Comparison of ENCODE assay signal across 10 cellular contexts in genomic region chr2:24577481-24577880, GRCh38.
DNase-seq lines count a peak whose midpoint lies in the region; ATAC-seq, FAIRE-seq and TF ChIP-seq lines count a peak whose summit lies in the region.
"Had no signal": no experiment of that assay in that cellular context is flagged by ENCODE, and none has a peak within 500 bp of the region (broad histone marks: within the 10 kb centered on the region; RNA-seq: fewer than 3 reads in every experiment).

No MANE protein-coding gene starts in this region.

- intact Hi-C loops in endothelial cell of umbilical vein (cut with micrococcal nuclease) (no loop called here), MCF 10A (cut with micrococcal nuclease) (no loop called here)

- H3K9me1 ChIP-seq in endothelial cell of umbilical vein (replicated peaks; ENCODE audit: control insufficient read depth, extremely low read depth, insufficient read depth, low read length) = no peaks in the 10 kb centered on the region

- H3K4me1 Mint-ChIP-seq in MCF 10A (ENCODE audit: insufficient read depth, unreplicated experiment) = no peaks in the 10 kb centered on the region

- H3K27ac ChIP-seq in endothelial cell of umbilical vein (ENCODE audit: insufficient read depth, low read depth, low read length) (no peak overlapping the region), brain microvascular endothelial cell (no peak overlapping the region)
- H3K27ac ChIP-seq: psoas muscle, testis had no signal

- in situ Hi-C loops in brain microvascular endothelial cell (cut with HindIII; ENCODE audit: low pct_ligation_motif_present, low sequenced_read_pairs) (no loop called here), G401 (cut with HindIII; ENCODE audit: low sequenced_read_pairs) (no loop called here)

- DNase-seq in endothelial cell of umbilical vein (ENCODE audit: low read depth, low spot score) (peak; percentile 55), brain microvascular endothelial cell (no peak), MCF 10A (ENCODE audit: unreplicated experiment) (no peak), G401 (ENCODE audit: low spot score) (no peak), NCI-H1092 treated with DMSO at 0.1 percent for 48 hours (lab: John Stamatoyannopoulos, UW) (no peak)
- DNase-seq: psoas muscle, testis had no signal

- no TSS peak for BruUV-seq in endothelial cell of umbilical vein (replicated peaks; lab: Mats Ljungman, UMichigan)
- no TSS peak for BruUV-seq in MCF 10A (replicated peaks; lab: Mats Ljungman, UMichigan)

- peak overlapping the region; percentile 12 for H3K4me2 ChIP-seq in endothelial cell of umbilical vein (ENCODE audit: insufficient read depth, low read length)

- H3K4me3 Mint-ChIP-seq in MCF 10A (ENCODE audit: unreplicated experiment) = no peak overlapping the region

- no peaks in the 10 kb centered on the region for H3K79me2 ChIP-seq in endothelial cell of umbilical vein (ENCODE audit: control insufficient read depth, insufficient read depth, low read length)

- CTCF ChIA-PET in endothelial cell of umbilical vein (lab: Charles Lee) (interaction anchor here (1.0 to 2.3 kb wide), 2 partner anchors 9 to 12 kb away, joined by 4 to 7 read pairs; no protein-coding TSS in a partner anchor), MCF 10A (lab: Yijun Ruan, JAX) (no interaction called here)

- no peak overlapping the region for H3K27ac Mint-ChIP-seq in MCF 10A (ENCODE audit: low read depth, unreplicated experiment)

- H3K27me3 ChIP-seq in endothelial cell of umbilical vein (ENCODE audit: control insufficient read depth in 2 of 2, insufficient read depth in 2 of 2, low read length in 2 of 2) (no peaks in the 10 kb centered on the region), brain microvascular endothelial cell (replicated peaks) (no peaks in the 10 kb centered on the region)
- H3K27me3 ChIP-seq: testis had no signal

- no peak for TF ChIP-seq POLR2A in endothelial cell of umbilical vein (IDR thresholded peaks at IDR 0.05; ENCODE audit: low read depth, low read length)

- POLR2A ChIA-PET in endothelial cell of umbilical vein (lab: Charles Lee) = no interaction called here
- POLR2A ChIA-PET in MCF 10A (lab: Yijun Ruan, JAX) = interaction anchor here (0.8 kb wide), 1 partner anchor 37 kb away, joined by 4 read pairs; no protein-coding TSS in a partner anchor

- H3K9me3 Mint-ChIP-seq in MCF 10A (ENCODE audit: unreplicated experiment) = no peaks in the 10 kb centered on the region

- H4K20me1 ChIP-seq in endothelial cell of umbilical vein (replicated peaks; ENCODE audit: control insufficient read depth, extremely low read depth, insufficient read depth, low read length) = no peaks in the 10 kb centered on the region

- TF ChIP-seq CTCF in endothelial cell of umbilical vein (IDR thresholded peaks at IDR 0.05; ENCODE audit: extremely low read depth in 1 of 2, insufficient read depth in 1 of 2, low read depth in 1 of 2, low read length in 2 of 2) = no peak
- TF ChIP-seq CTCF in brain microvascular endothelial cell (IDR thresholded peaks at IDR 0.05; ENCODE audit: low read depth, low read length, missing control alignments) = no peak
- no peak for TF ChIP-seq CTCF in MCF 10A (IDR thresholded peaks at IDR 0.05; ENCODE audit: unreplicated experiment)

- dilution Hi-C loops in endothelial cell of umbilical vein (cut with MboI; ENCODE audit: extremely low pct_ligation_motif_present, low sequenced_read_pairs) = no loop called here

- H3K36me3 ChIP-seq in endothelial cell of umbilical vein (ENCODE audit: control insufficient read depth in 2 of 2, extremely low read depth in 1 of 2, insufficient read depth in 2 of 2, low read length in 2 of 2) = no peaks in the 10 kb centered on the region
- no peaks in the 10 kb centered on the region for H3K36me3 ChIP-seq in brain microvascular endothelial cell (replicated peaks)

- ATAC-seq in GM18517 (IDR thresholded peaks at IDR 0.05; ENCODE audit: unreplicated experiment) (peak; percentile 72), GM21576 (IDR thresholded peaks at IDR 0.05; ENCODE audit: unreplicated experiment) (peak; percentile 69), HG03469 (IDR thresholded peaks at IDR 0.05; ENCODE audit: unreplicated experiment) (peak; percentile 69)
- ATAC-seq: psoas muscle had no signal

- H3K9me3 ChIP-seq in endothelial cell of umbilical vein (replicated peaks; ENCODE audit: control insufficient read depth, insufficient read depth, low read length) = no peaks in the 10 kb centered on the region
- H3K9me3 ChIP-seq: psoas muscle, testis had no signal

- no peak overlapping the region for H3K9ac ChIP-seq in endothelial cell of umbilical vein (replicated peaks; ENCODE audit: extremely low read depth, insufficient read depth, low read length)

- H2AFZ ChIP-seq in endothelial cell of umbilical vein (ENCODE audit: low read depth, low read length) = no peak overlapping the region

- H3K36me3 Mint-ChIP-seq in MCF 10A (ENCODE audit: insufficient read depth, unreplicated experiment) = no peaks in the 10 kb centered on the region

- peak; percentile 50 for FAIRE-seq in endothelial cell of umbilical vein (lab: Jason Lieb, UNC)

- peaks cover 9% of the 10 kb centered on the region for H3K4me1 ChIP-seq in endothelial cell of umbilical vein (ENCODE audit: control insufficient read depth, extremely low read depth, insufficient read depth, low read length)
- H3K4me1 ChIP-seq: testis had no signal

- H3K4me3 ChIP-seq in endothelial cell of umbilical vein (replicated peaks in 1 of 3; ENCODE audit: insufficient read depth in 1 of 3, low read depth in 1 of 3, low read length in 3 of 3) = no peak overlapping the region
- H3K4me3 ChIP-seq in brain microvascular endothelial cell (ENCODE audit: low read depth, low read length) = no peak overlapping the region
- H3K4me3 ChIP-seq: psoas muscle, testis had no signal

- no peaks in the 10 kb centered on the region for H3K27me3 Mint-ChIP-seq in MCF 10A (ENCODE audit: insufficient read depth, unreplicated experiment)

TF ChIP-seq in endothelial cell of umbilical vein, 7 proteins besides CTCF, POLR2A, EP300 and RAD21:
- TF ChIP-seq JUN (IDR thresholded peaks at IDR 0.05; ENCODE audit: borderline replicate concordance, insufficient read depth, insufficient read length, low read depth) = no peak
- no peak for TF ChIP-seq FOS (IDR thresholded peaks at IDR 0.05; ENCODE audit: borderline replicate concordance, insufficient read depth, low read length)
- no peak for TF ChIP-seq GATA2 (IDR thresholded peaks at IDR 0.05; ENCODE audit: insufficient read depth, insufficient read length, low read depth, low read length)
- no peak for TF ChIP-seq MYC (IDR thresholded peaks at IDR 0.05; ENCODE audit: low read depth, low read length)
- no peak for TF ChIP-seq POLR2AphosphoS5 (IDR thresholded peaks at IDR 0.05; ENCODE audit: insufficient read depth, low read depth, low read length)
- no peak for TF ChIP-seq EZH2 (IDR thresholded peaks at IDR 0.05; ENCODE audit: borderline replicate concordance, low read depth, low read length, severe bottlenecking)
- TF ChIP-seq MAX (IDR thresholded peaks at IDR 0.05; ENCODE audit: insufficient read depth, insufficient read length) = no peak
